ENCODE assay signal across 1 cellular context in genomic region chr19:49503582-49503962, GRCh38.
TF ChIP-seq lines count a peak whose summit lies in the region.

No MANE protein-coding gene starts in this region.

TF ChIP-seq in HCT116, 20 proteins besides CTCF, POLR2A, EP300 and RAD21 (continued from another document):
- TF ChIP-seq ZBTB33 (IDR thresholded peaks at IDR 0.05; ENCODE audit: extremely low read depth, insufficient replicate concordance, low read length): no peak
- no peak for TF ChIP-seq JUND (IDR thresholded peaks at IDR 0.05)
- TF ChIP-seq SIN3A (IDR thresholded peaks at IDR 0.05; ENCODE audit: low read depth): no peak
- TF ChIP-seq POLR2AphosphoS5 (IDR thresholded peaks at IDR 0.05; ENCODE audit: low read depth, low read length): no peak
- TF ChIP-seq TCF7L2 (IDR thresholded peaks at IDR 0.05; ENCODE audit: borderline replicate concordance, extremely low read depth, insufficient read depth, insufficient read length): no peak
- no peak for TF ChIP-seq ZFX (IDR thresholded peaks at IDR 0.05)
